In the genomic region with DNA sequence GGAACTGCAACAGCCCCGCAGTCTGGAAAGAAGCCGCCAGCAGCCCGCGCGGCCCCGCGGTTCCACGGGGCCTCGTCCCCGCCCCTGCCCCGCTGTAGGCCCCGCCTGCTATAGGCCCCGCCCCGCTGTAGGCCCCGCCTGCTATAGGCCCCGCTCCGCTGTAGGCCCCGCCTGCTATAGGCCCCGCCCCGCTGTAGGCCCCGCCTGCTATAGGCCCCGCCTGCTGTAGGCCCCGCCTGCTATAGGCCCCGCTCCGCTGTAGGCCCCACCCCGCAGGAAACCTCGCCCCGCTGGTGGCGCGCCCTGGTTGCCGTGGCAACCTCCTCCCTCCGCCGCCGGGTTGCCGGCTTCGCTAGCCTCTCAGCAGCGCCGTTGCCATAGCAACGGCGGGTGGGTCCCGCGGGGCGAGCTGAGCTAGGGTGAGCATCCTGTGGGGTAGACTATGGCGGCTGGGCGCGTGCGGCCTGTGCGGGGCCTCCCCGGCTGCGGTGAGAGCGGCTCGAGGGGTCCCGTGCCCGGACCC, we compare ENCODE assay signal across 8 cellular contexts. TPM values are rescaled to one million over a fixed set of nuclear protein-coding genes. Genes with fewer than 3 reads are reported as not detected.
DNase-seq lines count a peak whose midpoint lies in the region; ATAC-seq and TF ChIP-seq lines count a peak whose summit lies in the region.

No MANE protein-coding gene starts in this region.

- H3K27me3 Mint-ChIP-seq in activated T-helper 2 cell treated with anti-CD3 and anti-CD28 coated beads, Interferon-gamma antibody, Interleukin-2, Interleukin-4, amounts not matched to agents 10 μg/mL and 5 μg/mL and 100 μg/mL, durations not matched to agents 14 hours and 24 hours and 36 hours (ENCODE audit: low read depth) = peaks cover 16% of the 10 kb centered on the region

- H3K79me2 ChIP-seq in neural cell (replicated peaks; ENCODE audit: insufficient read depth, low read length) = no peaks in the 10 kb centered on the region

- H3K36me3 Mint-ChIP-seq in activated T-helper 2 cell treated with anti-CD3 and anti-CD28 coated beads, Interferon-gamma antibody, Interleukin-2, Interleukin-4, amounts not matched to agents 10 μg/mL and 5 μg/mL and 100 μg/mL, durations not matched to agents 14 hours and 24 hours and 36 hours (ENCODE audit: low read depth) = no peaks in the 10 kb centered on the region

- H3K27ac Mint-ChIP-seq in activated T-helper 2 cell treated with anti-CD3 and anti-CD28 coated beads, Interferon-gamma antibody, Interleukin-2, Interleukin-4, amounts not matched to agents 10 μg/mL and 5 μg/mL and 100 μg/mL, durations not matched to agents 14 hours and 24 hours and 36 hours = no peak overlapping the region

- H3K27me3 ChIP-seq in neural cell (ENCODE audit: insufficient read depth, low read depth, low read length) = no peaks in the 10 kb centered on the region

- peak overlapping the region; percentile 40 for H2AFZ ChIP-seq in neural cell (ENCODE audit: low read depth, low read length)

- peak overlapping the region; percentile 44 for H3K4me3 ChIP-seq in fibroblast of the aortic adventitia (ENCODE audit: low read depth, low read length)
- H3K4me3 ChIP-seq in neural cell (ENCODE audit: low read length) = peak overlapping the region; percentile 56

- peak overlapping the region; percentile 80 for H3K4me2 ChIP-seq in neural cell (ENCODE audit: low read length)

- no peak for TF ChIP-seq RAD21 in neural cell (conservative IDR thresholded peaks at IDR 0.05)

- no peak overlapping the region for H3K4me3 Mint-ChIP-seq in activated T-helper 2 cell treated with anti-CD3 and anti-CD28 coated beads, Interferon-gamma antibody, Interleukin-2, Interleukin-4, amounts not matched to agents 10 μg/mL and 5 μg/mL and 100 μg/mL, durations not matched to agents 14 hours and 24 hours and 36 hours (ENCODE audit: low read depth)

- ATAC-seq in GM21528 (IDR thresholded peaks at IDR 0.05; ENCODE audit: low FRiP score, unreplicated experiment) = peak; percentile 80

- TF ChIP-seq EP300 in neural cell (conservative IDR thresholded peaks at IDR 0.05; ENCODE audit: poor library complexity, severe bottlenecking) = peak; percentile 55

- peaks cover 2% of the 10 kb centered on the region for H3K4me1 Mint-ChIP-seq in activated T-helper 2 cell treated with anti-CD3 and anti-CD28 coated beads, Interferon-gamma antibody, Interleukin-2, Interleukin-4, amounts not matched to agents 10 μg/mL and 5 μg/mL and 100 μg/mL, durations not matched to agents 14 hours and 24 hours and 36 hours (ENCODE audit: low read depth)

- H3K9me3 Mint-ChIP-seq in activated T-helper 2 cell treated with anti-CD3 and anti-CD28 coated beads, Interferon-gamma antibody, Interleukin-2, Interleukin-4, amounts not matched to agents 10 μg/mL and 5 μg/mL and 100 μg/mL, durations not matched to agents 14 hours and 24 hours and 36 hours = no peaks in the 10 kb centered on the region

- H4K20me1 ChIP-seq in neural cell (ENCODE audit: insufficient read depth) = no peaks in the 10 kb centered on the region

- no peaks in the 10 kb centered on the region for H3K9me3 ChIP-seq in neural cell (ENCODE audit: low read length)

- H3K27ac ChIP-seq in neural cell (ENCODE audit: low read length) = peak overlapping the region; percentile 75

- no peaks in the 10 kb centered on the region for H3F3A ChIP-seq in neural cell (ENCODE audit: insufficient read depth, low read length, poor library complexity, severe bottlenecking)

- peak overlapping the region; percentile 60 for H3K9ac ChIP-seq in neural cell (ENCODE audit: low read length)

- TF ChIP-seq CTCF in fibroblast of the aortic adventitia (IDR thresholded peaks at IDR 0.05; ENCODE audit: insufficient read depth, low read length) (no peak), neural cell (IDR thresholded peaks at IDR 0.05; ENCODE audit: poor library complexity, severe bottlenecking) (no peak)

- DNase-seq in COR-L47 (lab: John Stamatoyannopoulos, UW) = peak; percentile 74
- DNase-seq in KBM-7 = peak; percentile 93
- DNase-seq in SHP77 (lab: John Stamatoyannopoulos, UW) = peak; percentile 91 to 92
- DNase-seq in activated T-helper 2 cell treated with anti-CD3 and anti-CD28 coated beads, Interferon-gamma antibody, Interleukin-2, Interleukin-4, amounts not matched to agents 10 μg/mL and 5 μg/mL and 100 μg/mL, durations not matched to agents 14 hours and 24 hours and 36 hours (ENCODE audit: low spot score) = peak; percentile 97
- peak; percentile 84 for DNase-seq in fibroblast of the aortic adventitia (ENCODE audit: low read depth)
- peak; percentile 96 to 99 (median 98) for DNase-seq in stimulated activated naive CD4-positive, alpha-beta T cell (lab: John Stamatoyannopoulos, UW)

- in situ Hi-C loops in KBM-7 (cut with MboI; ENCODE audit: low pct_unique_long_range_greater_than_20kb, low sequenced_read_pairs) = no loop called here

- no peaks in the 10 kb centered on the region for H3K36me3 ChIP-seq in neural cell (ENCODE audit: insufficient read depth, low read length)

- H3K9me2 ChIP-seq in neural cell (ENCODE audit: insufficient read depth, low read length) = no peaks in the 10 kb centered on the region

- intact Hi-C loops in activated T-helper 2 cell treated with anti-CD3 and anti-CD28 coated beads, Interferon-gamma antibody, Interleukin-2, Interleukin-4, amounts not matched to agents 10 μg/mL and 5 μg/mL and 100 μg/mL, durations not matched to agents 14 hours and 24 hours and 36 hours (cut with micrococcal nuclease) = loop anchor here (1.0 kb wide), 1 partner anchor 266 kb away; no protein-coding TSS in a partner anchor

TF ChIP-seq in neural cell, 6 proteins besides CTCF, POLR2A, EP300 and RAD21:
- TF ChIP-seq, protein P1, sequence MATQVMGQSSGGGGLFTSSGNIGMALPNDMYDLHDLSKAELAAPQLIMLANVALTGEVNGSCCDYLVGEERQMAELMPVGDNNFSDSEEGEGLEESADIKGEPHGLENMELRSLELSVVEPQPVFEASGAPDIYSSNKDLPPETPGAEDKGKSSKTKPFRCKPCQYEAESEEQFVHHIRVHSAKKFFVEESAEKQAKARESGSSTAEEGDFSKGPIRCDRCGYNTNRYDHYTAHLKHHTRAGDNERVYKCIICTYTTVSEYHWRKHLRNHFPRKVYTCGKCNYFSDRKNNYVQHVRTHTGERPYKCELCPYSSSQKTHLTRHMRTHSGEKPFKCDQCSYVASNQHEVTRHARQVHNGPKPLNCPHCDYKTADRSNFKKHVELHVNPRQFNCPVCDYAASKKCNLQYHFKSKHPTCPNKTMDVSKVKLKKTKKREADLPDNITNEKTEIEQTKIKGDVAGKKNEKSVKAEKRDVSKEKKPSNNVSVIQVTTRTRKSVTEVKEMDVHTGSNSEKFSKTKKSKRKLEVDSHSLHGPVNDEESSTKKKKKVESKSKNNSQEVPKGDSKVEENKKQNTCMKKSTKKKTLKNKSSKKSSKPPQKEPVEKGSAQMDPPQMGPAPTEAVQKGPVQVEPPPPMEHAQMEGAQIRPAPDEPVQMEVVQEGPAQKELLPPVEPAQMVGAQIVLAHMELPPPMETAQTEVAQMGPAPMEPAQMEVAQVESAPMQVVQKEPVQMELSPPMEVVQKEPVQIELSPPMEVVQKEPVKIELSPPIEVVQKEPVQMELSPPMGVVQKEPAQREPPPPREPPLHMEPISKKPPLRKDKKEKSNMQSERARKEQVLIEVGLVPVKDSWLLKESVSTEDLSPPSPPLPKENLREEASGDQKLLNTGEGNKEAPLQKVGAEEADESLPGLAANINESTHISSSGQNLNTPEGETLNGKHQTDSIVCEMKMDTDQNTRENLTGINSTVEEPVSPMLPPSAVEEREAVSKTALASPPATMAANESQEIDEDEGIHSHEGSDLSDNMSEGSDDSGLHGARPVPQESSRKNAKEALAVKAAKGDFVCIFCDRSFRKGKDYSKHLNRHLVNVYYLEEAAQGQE (IDR thresholded peaks at IDR 0.05; ENCODE audit: borderline replicate concordance) = peak; percentile 57
- no peak for TF ChIP-seq TAF1 (IDR thresholded peaks at IDR 0.05; ENCODE audit: low read depth)
- no peak for TF ChIP-seq EZH2 (IDR thresholded peaks at IDR 0.05; ENCODE audit: borderline replicate concordance, insufficient read depth, low read length, poor library complexity, severe bottlenecking)
- TF ChIP-seq MXI1 (conservative IDR thresholded peaks at IDR 0.05; ENCODE audit: poor library complexity, severe bottlenecking) = peak; percentile 79
- no peak for TF ChIP-seq SMC3 (conservative IDR thresholded peaks at IDR 0.05; ENCODE audit: poor library complexity)
- TF ChIP-seq POLR2AphosphoS5 (IDR thresholded peaks at IDR 0.05) = peak; percentile 52

RNA-seq across cellular contexts. Expression of a gene that starts 12.2 kb away (rescaled TPM):
- 0.97 and 2.2 TPM in 2 replicates for total RNA-seq in activated T-helper 2 cell treated with anti-CD3 and anti-CD28 coated beads, Interferon-gamma antibody, Interleukin-2, Interleukin-4, amounts not matched to agents 10 μg/mL and 5 μg/mL and 100 μg/mL, durations not matched to agents 14 hours and 24 hours and 36 hours
- under 0.01 TPM in 1 of 2 replicates, not detected in the other for total RNA-seq in fibroblast of the aortic adventitia (ENCODE audit: low replicate concordance)
- 63.4 and 89.2 TPM in 2 replicates for polyA plus RNA-seq in neural cell
- 279 and 320 TPM in 2 replicates for polyA minus RNA-seq in neural cell

RNA-seq across cellular contexts. Expression of a gene that starts 36.4 kb away (rescaled TPM):
- not detected in 2 replicates for total RNA-seq in activated T-helper 2 cell treated with anti-CD3 and anti-CD28 coated beads, Interferon-gamma antibody, Interleukin-2, Interleukin-4, amounts not matched to agents 10 μg/mL and 5 μg/mL and 100 μg/mL, durations not matched to agents 14 hours and 24 hours and 36 hours
- not detected in 2 replicates for total RNA-seq in fibroblast of the aortic adventitia (ENCODE audit: low replicate concordance)
- polyA plus RNA-seq in neural cell = not detected in 2 replicates
- not detected in 2 replicates for polyA minus RNA-seq in neural cell

Comparison
In these comparisons a context has a peak if more than half of its experiments do, and no peak if none do; other contexts are left out.
1. Peak in every context shown above with its lines: DNase-seq, ATAC-seq, H3K4me3 ChIP-seq and H3K27ac ChIP-seq.